ENCODE assay signal across 23 cellular contexts in genomic region chr5:34611829-34612415, GRCh38. TPM values are rescaled to one million over a fixed set of nuclear protein-coding genes. Genes with fewer than 3 reads are reported as not detected.
DNase-seq lines count a peak whose midpoint lies in the region; ATAC-seq, FAIRE-seq and TF ChIP-seq lines count a peak whose summit lies in the region.
"Had no signal": no experiment of that assay in that cellular context is flagged by ENCODE, and none has a peak within 500 bp of the region (broad histone marks: within the 10 kb centered on the region; RNA-seq: fewer than 3 reads in every experiment).

No MANE protein-coding gene starts in this region.

- WGBS in IMR-90 (ENCODE audit: extremely low coverage in 2 of 2, insufficient read length in 1 of 2), 2 experiments = no CpG with 5 or more reads among the region's 7 CpGs
- WGBS in K562 (ENCODE audit: insufficient coverage, low coverage, missing lambda C conversion rate) = 41% methylated on average over 7 of the region's 7 CpGs
- 88% methylated on average over 7 of the region's 7 CpGs for WGBS in smooth muscle cell (ENCODE audit: low lambda C conversion rate)

- no peak overlapping the region for H2AK5ac ChIP-seq in IMR-90 (ENCODE audit: low read depth, low read length)

- no peak overlapping the region; the same call in 1 of the 2 replicates for H2BK20ac ChIP-seq in IMR-90 (ENCODE audit: low read depth, low read length)

- no peak overlapping the region for H3K4ac ChIP-seq in IMR-90 (ENCODE audit: low read depth, low read length)

- no peak overlapping the region for H2AFZ ChIP-seq in IMR-90 (replicated peaks; ENCODE audit: low read length, poor library complexity)
- no peak overlapping the region for H2AFZ ChIP-seq in K562 (ENCODE audit: low read depth, low read length)
- H2AFZ ChIP-seq in smooth muscle cell (ENCODE audit: low read depth) = no peak overlapping the region
- H2AFZ ChIP-seq: GM23338 had no signal

- H3K27me3 ChIP-seq in IMR-90 (ENCODE audit: control insufficient read depth, insufficient read depth, low read length) (no peaks in the 10 kb centered on the region), K562 (ENCODE audit: control insufficient read depth in 2 of 2, insufficient read depth in 2 of 2, low read length in 2 of 2) (peaks cover 0 to 3% of the 10 kb centered on the region in 2 experiments; a peak in 1 of 5 replicates), smooth muscle cell (ENCODE audit: low read depth) (no peaks in the 10 kb centered on the region), uterus (no peaks in the 10 kb centered on the region)
- H3K27me3 ChIP-seq: BE2C had no signal

- H4K5ac ChIP-seq in IMR-90 (ENCODE audit: low read depth, low read length) = no peak overlapping the region

- H2AK9ac ChIP-seq in IMR-90 (replicated peaks; ENCODE audit: low read depth, low read length, poor library complexity) = no peak overlapping the region

- H3K27ac ChIP-seq in IMR-90 (ENCODE audit: insufficient read depth, low read length) (no peak overlapping the region), K562 (ENCODE audit: extremely low read depth, low read depth, low read length) (no peak overlapping the region), smooth muscle cell (ENCODE audit: low read depth) (peak overlapping the region; percentile 99), uterus (no peak overlapping the region)
- H3K27ac ChIP-seq: C4-2B, HL-60 had no signal

- BruUV-seq in IMR-90 (replicated peaks; lab: Mats Ljungman, UMichigan) (no TSS peak), K562 (replicated peaks; lab: Mats Ljungman, UMichigan) (no TSS peak)

- POLR2A ChIA-PET in IMR-90 (lab: Charles Lee; ENCODE audit: unreplicated experiment) = interaction anchor here (0.6 kb wide), 1 partner anchor 77 kb away, joined by 3 read pairs; no protein-coding TSS in a partner anchor
- POLR2A ChIA-PET in K562 (lab: Yijun Ruan, JAX) = interaction anchor here (0.9 to 1.6 kb wide), 3 partner anchors 9 to 14 kb away, joined by 3 to 4 read pairs (median 3); no protein-coding TSS in a partner anchor

- no peak overlapping the region; the same call in 2 of the 3 replicates for H2BK15ac ChIP-seq in IMR-90 (ENCODE audit: low read depth, low read length)

- H3K4me1 ChIP-seq in IMR-90 (ENCODE audit: control insufficient read depth, insufficient read depth, low read length) (peaks cover 8% of the 10 kb centered on the region), K562 (replicated peaks in 1 of 2; ENCODE audit: control insufficient read depth in 2 of 2, insufficient read depth in 2 of 2, low read length in 2 of 2) (peaks cover 0 to 6% of the 10 kb centered on the region in 2 experiments; a peak in 2 of 5 replicates), smooth muscle cell (ENCODE audit: low read depth) (peaks cover 24% of the 10 kb centered on the region), uterus (no peaks in the 10 kb centered on the region)
- H3K4me1 ChIP-seq: BE2C had no signal

- no peaks in the 10 kb centered on the region for H3K36me3 Mint-ChIP-seq in glutamatergic neuron (ENCODE audit: unreplicated experiment)
- H3K36me3 Mint-ChIP-seq: CD8-positive, alpha-beta T cell; IgD-negative memory B cell had no signal

- H4K8ac ChIP-seq in IMR-90 (ENCODE audit: low read depth in 2 of 2, low read length in 2 of 2) = no peak overlapping the region

- TF ChIP-seq EP300 in K562 (IDR thresholded peaks at IDR 0.05; ENCODE audit: low read length) = no peak

- H3K9me3 ChIP-seq in IMR-90 (ENCODE audit: control insufficient read depth, insufficient read depth, low read length) (no peaks in the 10 kb centered on the region), K562 (replicated peaks; ENCODE audit: control insufficient read depth, insufficient read depth, low read depth, low read length) (no peaks in the 10 kb centered on the region), smooth muscle cell (replicated peaks; ENCODE audit: low read depth) (no peaks in the 10 kb centered on the region), uterus (no peaks in the 10 kb centered on the region)
- H3K9me3 ChIP-seq: A549, BE2C had no signal

- H3F3A ChIP-seq in smooth muscle cell (ENCODE audit: low read depth) = peaks cover 22% of the 10 kb centered on the region

- no peak overlapping the region for H2BK120ac ChIP-seq in IMR-90 (ENCODE audit: low read depth, low read length)

- dilution Hi-C loops in IMR-90 (cut with HindIII; ENCODE audit: low sequenced_read_pairs, unreplicated experiment) = no loop called here

- TF ChIP-seq CTCF in IMR-90 (conservative IDR thresholded peaks at IDR 0.05; ENCODE audit: low read depth, low read length) (no peak), K562 (IDR thresholded peaks at IDR 0.05 in 2 of 3, conservative IDR thresholded peaks at IDR 0.05 in 1 of 3; ENCODE audit: insufficient read depth in 2 of 3, low read depth in 1 of 3, low read length in 3 of 3) (no peak), glutamatergic neuron (IDR thresholded peaks at IDR 0.05; ENCODE audit: partially characterized antibody, unreplicated experiment) (no peak), smooth muscle cell (IDR thresholded peaks at IDR 0.05; ENCODE audit: borderline replicate concordance, insufficient read depth, poor library complexity, severe bottlenecking) (no peak), uterus (IDR thresholded peaks at IDR 0.05) (no peak)

- no peak overlapping the region for H3K9ac ChIP-seq in IMR-90 (ENCODE audit: low read depth, low read length)
- no peak overlapping the region for H3K9ac ChIP-seq in K562 (ENCODE audit: insufficient read depth in 1 of 2, low read depth in 2 of 2, low read length in 2 of 2)
- no peak overlapping the region for H3K9ac ChIP-seq in smooth muscle cell (ENCODE audit: low read depth)

- H4K91ac ChIP-seq in IMR-90 (ENCODE audit: insufficient read depth, low read depth, low read length) = no peak overlapping the region

- no peak overlapping the region for H2BK5ac ChIP-seq in IMR-90 (ENCODE audit: low read depth, low read length, poor library complexity, severe bottlenecking)

- peaks cover 2% of the 10 kb centered on the region for H3K27me3 Mint-ChIP-seq in glutamatergic neuron (ENCODE audit: unreplicated experiment)

- no peak overlapping the region for H3K4me2 ChIP-seq in IMR-90 (ENCODE audit: low read depth, low read length)
- H3K4me2 ChIP-seq in K562 (ENCODE audit: insufficient read depth, low read length) = no peak overlapping the region
- peak overlapping the region; percentile 70 for H3K4me2 ChIP-seq in smooth muscle cell
- H3K4me2 ChIP-seq: A549, GM23338 had no signal

- no peak for TF ChIP-seq RAD21 in IMR-90 (IDR thresholded peaks at IDR 0.05; ENCODE audit: low read length)
- TF ChIP-seq RAD21 in K562 (CRISPR knock-in tag; conservative IDR thresholded peaks at IDR 0.05 in 1 of 2, IDR thresholded peaks at IDR 0.05 in 1 of 2) = no peak

- H3K56ac ChIP-seq in IMR-90 (ENCODE audit: extremely low read depth, insufficient read depth, low read length) = no peak overlapping the region

- peaks cover 2% of the 10 kb centered on the region for H3K9me3 Mint-ChIP-seq in glutamatergic neuron (ENCODE audit: unreplicated experiment)
- H3K9me3 Mint-ChIP-seq: CD8-positive, alpha-beta T cell; GM23338; H9; HFFc6 had no signal

- peaks cover 15% of the 10 kb centered on the region for H3K4me1 Mint-ChIP-seq in glutamatergic neuron (ENCODE audit: low read depth, unreplicated experiment)
- H3K4me1 Mint-ChIP-seq: IgD-negative memory B cell had no signal

- H3K9me1 ChIP-seq in IMR-90 (ENCODE audit: insufficient read depth, low read length) (peaks cover 10% of the 10 kb centered on the region), K562 (ENCODE audit: control insufficient read depth, insufficient read depth, low read length) (no peaks in the 10 kb centered on the region)

- H4K20me1 ChIP-seq in IMR-90 (ENCODE audit: insufficient read depth, low read length) = no peaks in the 10 kb centered on the region
- H4K20me1 ChIP-seq in K562 (replicated peaks; ENCODE audit: control insufficient read depth, insufficient read depth, low read length) = no peaks in the 10 kb centered on the region
- H4K20me1 ChIP-seq in smooth muscle cell (ENCODE audit: low read depth) = no peaks in the 10 kb centered on the region

- H3K27ac Mint-ChIP-seq in glutamatergic neuron (ENCODE audit: unreplicated experiment) = peak overlapping the region; percentile 84
- H3K27ac Mint-ChIP-seq: CD8-positive, alpha-beta T cell; GM23338; HFFc6; IgD-negative memory B cell had no signal

- DNase-seq in IMR-90 (no peak), K562 (ENCODE audit: extremely low read depth in 1 of 4, low spot score in 3 of 4) (no peak), glutamatergic neuron (no peak), smooth muscle cell (lab: John Stamatoyannopoulos, UW; ENCODE audit: unreplicated experiment) (no peak), uterus (no peak), NCI-H526 treated with DMSO at 0.1 percent for 48 hours (lab: John Stamatoyannopoulos, UW) (no peak)
- no peak for DNase-seq in activated effector memory CD4-positive, alpha-beta T cell treated with Interleukin-2 at 50 U/mL for 16 hours
- DNase-seq: BE2C; CD8-positive, alpha-beta T cell; COR-L47; DMS153; DMS79 treated with DMSO at 0.1 percent for 48 hours; EL; H9; HFFc6 had no signal

- TF ChIP-seq POLR2A in IMR-90 (IDR thresholded peaks at IDR 0.05; ENCODE audit: low read depth, low read length) (no peak), K562 (conservative IDR thresholded peaks at IDR 0.05) (no peak), uterus (IDR thresholded peaks at IDR 0.05) (no peak)

- H3K23ac ChIP-seq in IMR-90 (ENCODE audit: low read depth, low read length) = no peak overlapping the region

- no peak overlapping the region for H3K14ac ChIP-seq in IMR-90 (replicated peaks; ENCODE audit: low read depth, low read length)

- ATAC-seq in IMR-90 (ENCODE audit: low read depth) = no peak
- ATAC-seq in K562 = no peak
- ATAC-seq: A549; CD8-positive, alpha-beta T cell; GM23338 had no signal

- in situ Hi-C loops in IMR-90 (cut with MboI; ENCODE audit: low sequenced_read_pairs) = no loop called here
- in situ Hi-C loops in K562 (cut with MboI) = no loop called here

- no peak overlapping the region for H3K4me3 ChIP-seq in IMR-90 (ENCODE audit: insufficient read depth, low read depth, low read length)
- H3K4me3 ChIP-seq in K562 = no peak overlapping the region
- H3K4me3 ChIP-seq in smooth muscle cell = no peak overlapping the region
- no peak overlapping the region for H3K4me3 ChIP-seq in uterus
- H3K4me3 ChIP-seq: A549, GM23338 had no signal

- H3K18ac ChIP-seq in IMR-90 (ENCODE audit: low read depth, low read length) = no peak overlapping the region

- no peak for FAIRE-seq in K562 (lab: Jason Lieb, UNC)
- FAIRE-seq: A549, D721Med, G401.6, GM12891 had no signal

- intact Hi-C loops in IMR-90 (cut with micrococcal nuclease) (no loop called here), K562 (cut with micrococcal nuclease) (no loop called here), uterus (cut with DNase I; ENCODE audit: low total_unique reads) (no loop called here)

- H3K36me3 ChIP-seq in IMR-90 (ENCODE audit: control insufficient read depth, insufficient read depth, low read length) (no peaks in the 10 kb centered on the region), K562 (ENCODE audit: control insufficient read depth, insufficient read depth, low read length) (no peaks in the 10 kb centered on the region), smooth muscle cell (ENCODE audit: low read depth) (no peaks in the 10 kb centered on the region), uterus (no peaks in the 10 kb centered on the region)
- H3K36me3 ChIP-seq: BE2C had no signal

- no peak overlapping the region for H3K4me3 Mint-ChIP-seq in glutamatergic neuron (ENCODE audit: unreplicated experiment)
- H3K4me3 Mint-ChIP-seq: CD8-positive, alpha-beta T cell; GM23338; H9; HFFc6; IgD-negative memory B cell had no signal

- peaks cover 0 to 14% of the 10 kb centered on the region in 2 experiments; a peak in 2 of 4 replicates for H3K79me1 ChIP-seq in IMR-90 (ENCODE audit: low read depth in 1 of 2, low read length in 2 of 2)

- H3K79me2 ChIP-seq in K562 (ENCODE audit: control insufficient read depth, insufficient read depth, low read length) = no peaks in the 10 kb centered on the region
- no peaks in the 10 kb centered on the region for H3K79me2 ChIP-seq in smooth muscle cell (ENCODE audit: low read depth)

- CTCF ChIA-PET in IMR-90 (lab: Yijun Ruan, JAX) = no interaction called here
- CTCF ChIA-PET in K562 (lab: Yijun Ruan, JAX; ENCODE audit: low intra/inter-chr PET ratio) = no interaction called here

RNA-seq across cellular contexts. Expression of gene RAI14, which starts 44.2 kb away (rescaled TPM):
- total RNA-seq in IMR-90 (2012; rRNA removed) (267 and 361 TPM in 2 replicates), K562 (2014; rRNA removed) (26.2 and 28.7 TPM in 2 replicates), K562 (2014; rRNA removed; fragmentation: Illumina TruSeq; extraction: Trizol) (36.6 and 41.5 TPM in 2 replicates), K562 (2015; rRNA removed; fragmentation: Illumina TruSeq; extraction: Trizol) (24.9 and 26.9 TPM in 2 replicates), K562 (2021) (52.4 and 58.6 TPM in 2 replicates), glutamatergic neuron (ENCODE audit: unreplicated experiment) (259 TPM), smooth muscle cell (209 and 211 TPM in 2 replicates), uterus (100 to 1,000 TPM in 2 of 4 donors, 10 to 100 TPM in 2; 32.4 to 264 (median 117) TPM)
- polyA plus RNA-seq in IMR-90 (2012; rRNA removed) (191 and 221 TPM in 2 replicates), K562 (2011; rRNA removed) (21.1 and 34.8 TPM in 2 replicates), K562 (2014; fragmentation: Illumina TruSeq; extraction: Trizol) (44.7 and 45.1 TPM in 2 replicates), K562 (2014; fragmentation: Nextera tagmentation; extraction: Ambion mirVana) (10 to 100 TPM; 11.3 to 12.6 TPM), K562 (2014; rRNA removed) (25.8 and 82.5 TPM in 2 replicates), smooth muscle cell (111 and 113 TPM in 2 replicates)
- 68.3 and 80.0 TPM in 2 replicates for polyA plus RNA-seq in IMR-90 (2012; cell fraction: cytosol; rRNA removed)
- polyA plus RNA-seq in IMR-90 (2012; cell fraction: nucleus; rRNA removed; ENCODE audit: low replicate concordance) = 60.2 and 146 TPM in 2 replicates
- 38.2 and 39.6 TPM in 2 replicates for total RNA-seq in K562 (2011; cell fraction: chromatin; rRNA removed; ENCODE audit: low replicate concordance)
- 12.7 and 17.1 TPM in 2 replicates for total RNA-seq in K562 (2011; cell fraction: nucleolus; rRNA removed)
- 23.8 and 35.0 TPM in 2 replicates for total RNA-seq in K562 (2011; cell fraction: nucleoplasm; rRNA removed)
- 16.5 and 29.9 TPM in 2 replicates for polyA plus RNA-seq in K562 (2011; cell fraction: cytosol; rRNA removed)
- 10.9 and 24.1 TPM in 2 replicates for polyA plus RNA-seq in K562 (2011; cell fraction: nucleus; rRNA removed)
- 17.2 and 23.2 TPM in 2 replicates for polyA plus RNA-seq in K562 (2012)
- 86.8 and 125 TPM in 2 replicates for polyA minus RNA-seq in K562 (2011; rRNA and poly(A)+ RNA removed)
- 23.6 and 23.8 TPM in 2 replicates for polyA minus RNA-seq in K562 (2011; cell fraction: cytosol; rRNA and poly(A)+ RNA removed)
- 8.6 and 11.3 TPM in 2 replicates for polyA minus RNA-seq in K562 (2011; cell fraction: nucleus; rRNA and poly(A)+ RNA removed)
- total RNA-seq: CD8-positive, alpha-beta T cell had no signal
